10 cellular contexts compared by ENCODE assay signal in genomic region chr9:93345630-93346239, GRCh38.
DNase-seq lines count a peak whose midpoint lies in the region; ATAC-seq and TF ChIP-seq lines count a peak whose summit lies in the region.
"Had no signal": no experiment of that assay in that cellular context is flagged by ENCODE, and none has a peak within 500 bp of the region (broad histone marks: within the 10 kb centered on the region; RNA-seq: fewer than 3 reads in every experiment).

No MANE protein-coding gene starts in this region.

- peak overlapping the region; percentile 42 for H3K27ac ChIP-seq in HUES48 (ENCODE audit: low read depth, low read length)

- peaks cover 11% of the 10 kb centered on the region for H3K4me1 Mint-ChIP-seq in dendritic cell treated with granulocyte-macrophage colony-stimulating factor and Interleukin-4, amounts not matched to agents 40 ng/mL and 50 ng/mL, for 4 days (ENCODE audit: low read depth)

- no peak for ATAC-seq in GM19023 (IDR thresholded peaks at IDR 0.05; ENCODE audit: unreplicated experiment)

- H3K27ac Mint-ChIP-seq in dendritic cell treated with granulocyte-macrophage colony-stimulating factor and Interleukin-4, amounts not matched to agents 40 ng/mL and 50 ng/mL, for 4 days, result no peak overlapping the region
- H3K27ac Mint-ChIP-seq: CD4-positive, alpha-beta T cell had no signal

- peak overlapping the region; percentile 37 for H3K4me3 Mint-ChIP-seq in dendritic cell treated with granulocyte-macrophage colony-stimulating factor and Interleukin-4, amounts not matched to agents 40 ng/mL and 50 ng/mL, for 4 days

- no peaks in the 10 kb centered on the region for H3K9me3 Mint-ChIP-seq in dendritic cell treated with granulocyte-macrophage colony-stimulating factor and Interleukin-4, amounts not matched to agents 40 ng/mL and 50 ng/mL, for 4 days
- H3K9me3 Mint-ChIP-seq: CD4-positive, alpha-beta T cell had no signal

- peaks cover 65% of the 10 kb centered on the region for H3K27me3 Mint-ChIP-seq in dendritic cell treated with granulocyte-macrophage colony-stimulating factor and Interleukin-4, amounts not matched to agents 40 ng/mL and 50 ng/mL, for 4 days

- H3K4me2 ChIP-seq in skeletal muscle satellite cell (ENCODE audit: low read length), result peak overlapping the region; percentile 73

- H3K4me3 ChIP-seq in HUES48 (ENCODE audit: low read depth, low read length) (peak overlapping the region; percentile 76), lower leg skin (ENCODE audit: low read depth, poor library complexity, severe bottlenecking) (peak overlapping the region; percentile 2), skeletal muscle satellite cell (ENCODE audit: low read length) (peak overlapping the region; percentile 42)

- no peaks in the 10 kb centered on the region for H3K36me3 Mint-ChIP-seq in dendritic cell treated with granulocyte-macrophage colony-stimulating factor and Interleukin-4, amounts not matched to agents 40 ng/mL and 50 ng/mL, for 4 days (ENCODE audit: low read depth)

- H3K9me3 ChIP-seq in HUES48 (ENCODE audit: control insufficient read depth, insufficient read depth, low read length) (no peaks in the 10 kb centered on the region), skeletal muscle satellite cell (replicated peaks; ENCODE audit: low read length) (no peaks in the 10 kb centered on the region)

- 48 to 63% methylated on average over 21 of the region's 21 CpGs for WGBS in lower leg skin, 2 donors

- TF ChIP-seq POLR2A in lower leg skin (IDR thresholded peaks at IDR 0.05), result no peak

- H3K27me3 ChIP-seq in HUES48 (ENCODE audit: control insufficient read depth, insufficient read depth, low read length) (no peaks in the 10 kb centered on the region), skeletal muscle satellite cell (ENCODE audit: control insufficient read depth, insufficient read depth, low read length) (peaks cover 30% of the 10 kb centered on the region)

- H3K4me1 ChIP-seq in HUES48 (ENCODE audit: control insufficient read depth, insufficient read depth, low read length), result peaks cover 29% of the 10 kb centered on the region
- H3K4me1 ChIP-seq in skeletal muscle satellite cell (ENCODE audit: control insufficient read depth, insufficient read depth, low read length), result no peaks in the 10 kb centered on the region

- H3K9ac ChIP-seq in HUES48 (ENCODE audit: low read depth, low read length) (peak overlapping the region; percentile 62), skeletal muscle satellite cell (ENCODE audit: low read depth, low read length) (no peak overlapping the region)

- no peak for TF ChIP-seq CTCF in lower leg skin (IDR thresholded peaks at IDR 0.05)

- DNase-seq in lower leg skin (ENCODE audit: low spot score in 2 of 2) (no peak), activated gamma-delta T cell treated with Interleukin-2 at 50 U/mL for 16 hours (no peak), HPDE6-E6E7 (ENCODE audit: extremely low spot score) (no peak), NCI-H82 (lab: John Stamatoyannopoulos, UW) (no peak)
- DNase-seq: CD4-positive, alpha-beta T cell; NCI-H748 treated with DMSO at 0.1 percent for 48 hours had no signal

- intact Hi-C loops in dendritic cell treated with granulocyte-macrophage colony-stimulating factor and Interleukin-4, amounts not matched to agents 40 ng/mL and 50 ng/mL, for 4 days (cut with micrococcal nuclease), result no loop called here
- intact Hi-C loops in lower leg skin (cut with DNase I; ENCODE audit: low total_unique reads), result no loop called here

- H3K36me3 ChIP-seq in HUES48 (ENCODE audit: control insufficient read depth, insufficient read depth, low read length) (peaks cover 3% of the 10 kb centered on the region; the same call in 1 of the 2 replicates), skeletal muscle satellite cell (ENCODE audit: insufficient read depth, low read length) (no peaks in the 10 kb centered on the region)

Comparison
In these comparisons a context has a peak if more than half of its experiments do, and no peak if none do; other contexts are left out.
1. H3K4me3 ChIP-seq: peak in every context shown above with its lines; median percentile 76 in HUES48; 42 in skeletal muscle satellite cell; 2 in lower leg skin.